19 cellular contexts compared by ENCODE assay signal in genomic region chr6:91669904-91670295, GRCh38.
"Had no signal": no experiment of that assay in that cellular context is flagged by ENCODE, and none has a peak within 500 bp of the region (broad histone marks: within the 10 kb centered on the region; RNA-seq: fewer than 3 reads in every experiment).

No MANE protein-coding gene starts in this region.

- H3K4me3 Mint-ChIP-seq: central memory CD8-positive, alpha-beta T cell; immature natural killer cell; naive B cell; nephron progenitor cell; stimulated activated naive B cell treated with anti-CD40 and anti-IgM and Interleukin-4, amounts not matched to agents 10 μg/mL and 1 μg/mL and 100 μg/mL, for 72 hours; stimulated activated naive CD8-positive, alpha-beta T cell treated with anti-CD3 and anti-CD28 coated beads, Interleukin-15, amount 100 ng/mL, for 72 hours had no signal

- H3K4me3 ChIP-seq: esophagus muscularis mucosa, gastroesophageal sphincter, left ventricle myocardium inferior, lung, right atrium auricular region, testis, tibial nerve had no signal

- ATAC-seq: gastroesophageal sphincter; left cardiac atrium; stimulated activated naive B cell treated with anti-CD40 and anti-IgM and Interleukin-4, amounts not matched to agents 10 μg/mL and 1 μg/mL and 100 μg/mL, for 72 hours; stimulated activated naive CD8-positive, alpha-beta T cell treated with anti-CD3 and anti-CD28 coated beads, Interleukin-15, amount 100 ng/mL, for 72 hours had no signal

- H3K4me1 ChIP-seq: left ventricle myocardium inferior, right atrium auricular region, testis, tibial nerve had no signal

- H3K36me3 ChIP-seq: esophagus muscularis mucosa, gastroesophageal sphincter, left ventricle myocardium inferior, right atrium auricular region, tibial nerve had no signal

- H3K27me3 Mint-ChIP-seq: central memory CD8-positive, alpha-beta T cell; naive B cell; stimulated activated naive B cell treated with anti-CD40 and anti-IgM and Interleukin-4, amounts not matched to agents 10 μg/mL and 1 μg/mL and 100 μg/mL, for 72 hours; stimulated activated naive CD8-positive, alpha-beta T cell treated with anti-CD3 and anti-CD28 coated beads, Interleukin-15, amount 100 ng/mL, for 72 hours had no signal

- H3K9me3 Mint-ChIP-seq: central memory CD8-positive, alpha-beta T cell; naive B cell; nephron progenitor cell; stimulated activated naive B cell treated with anti-CD40 and anti-IgM and Interleukin-4, amounts not matched to agents 10 μg/mL and 1 μg/mL and 100 μg/mL, for 72 hours had no signal

- H3K27me3 ChIP-seq: esophagus muscularis mucosa, gastroesophageal sphincter, testis, tibial nerve had no signal

- H3K27ac Mint-ChIP-seq: immature natural killer cell; naive B cell; nephron progenitor cell; stimulated activated naive B cell treated with anti-CD40 and anti-IgM and Interleukin-4, amounts not matched to agents 10 μg/mL and 1 μg/mL and 100 μg/mL, for 72 hours; stimulated activated naive CD8-positive, alpha-beta T cell treated with anti-CD3 and anti-CD28 coated beads, Interleukin-15, amount 100 ng/mL, for 72 hours had no signal

- DNase-seq: cortex of kidney; effector memory CD4-positive, alpha-beta T cell; immature natural killer cell; left cardiac atrium; left ventricle myocardium inferior; mesenchymal stem cell; naive B cell; nephron progenitor cell; stimulated activated CD4-positive, alpha-beta T cell treated with anti-CD3 and anti-CD28 coated beads, Interleukin-2, amount 100 ng/mL, for 24 hours; stimulated activated CD4-positive, alpha-beta T cell treated with anti-CD3 and anti-CD28 coated beads, Interleukin-4, amount 100 ng/mL, for 4 hours; stimulated activated naive B cell treated with anti-CD40 and anti-IgM and Interleukin-4, amounts not matched to agents 10 μg/mL and 1 μg/mL and 100 μg/mL, for 72 hours; stimulated activated naive CD8-positive, alpha-beta T cell treated with anti-CD3 and anti-CD28 coated beads, Interleukin-15, amount 100 ng/mL, for 72 hours had no signal

- H3K4me1 Mint-ChIP-seq: central memory CD8-positive, alpha-beta T cell; naive B cell; nephron progenitor cell; stimulated activated naive B cell treated with anti-CD40 and anti-IgM and Interleukin-4, amounts not matched to agents 10 μg/mL and 1 μg/mL and 100 μg/mL, for 72 hours; stimulated activated naive CD8-positive, alpha-beta T cell treated with anti-CD3 and anti-CD28 coated beads, Interleukin-15, amount 100 ng/mL, for 72 hours had no signal

- H3K36me3 Mint-ChIP-seq: immature natural killer cell; naive B cell; stimulated activated naive B cell treated with anti-CD40 and anti-IgM and Interleukin-4, amounts not matched to agents 10 μg/mL and 1 μg/mL and 100 μg/mL, for 72 hours had no signal

- H3K27ac ChIP-seq: esophagus muscularis mucosa, gastroesophageal sphincter, left ventricle myocardium inferior, right atrium auricular region, testis, tibial nerve had no signal

- H3K9me3 ChIP-seq: esophagus muscularis mucosa, gastroesophageal sphincter, left ventricle myocardium inferior, right atrium auricular region, testis, tibial nerve had no signal
